In the genomic region with DNA sequence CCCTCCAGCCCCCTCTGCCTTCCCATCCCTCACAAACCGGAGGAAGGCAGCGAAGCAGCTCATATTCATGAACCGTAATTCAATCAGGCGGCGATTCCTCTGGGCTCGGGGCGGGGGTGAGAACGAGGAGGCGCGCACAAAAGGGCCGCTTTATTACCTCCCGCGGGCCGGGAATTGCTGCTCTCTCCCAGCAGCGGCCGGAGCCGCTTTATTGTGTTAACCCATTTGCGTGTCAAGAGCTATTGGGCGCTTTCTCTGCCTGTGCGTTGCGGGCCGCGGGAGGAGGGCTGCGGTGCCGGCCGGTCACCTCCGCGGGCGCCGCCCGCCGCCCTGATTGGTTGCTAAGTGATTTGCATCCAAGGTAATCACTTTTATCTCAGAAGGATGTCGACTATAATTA, we compare ENCODE assay signal across 10 cellular contexts. TPM values are rescaled to one million over a fixed set of nuclear protein-coding genes. Genes with fewer than 3 reads are reported as not detected.
DNase-seq lines count a peak whose midpoint lies in the region; ATAC-seq and TF ChIP-seq lines count a peak whose summit lies in the region.
"Had no signal": no experiment of that assay in that cellular context is flagged by ENCODE, and none has a peak within 500 bp of the region (broad histone marks: within the 10 kb centered on the region; RNA-seq: fewer than 3 reads in every experiment).

No MANE protein-coding gene starts in this region.

- in situ Hi-C loops in G401 (cut with HindIII; ENCODE audit: low sequenced_read_pairs) = no loop called here

- peaks cover 70% of the 10 kb centered on the region for H3K4me1 Mint-ChIP-seq in neural crest cell

- H3K4me3 Mint-ChIP-seq in neural crest cell = peak overlapping the region; percentile 84
- H3K4me3 Mint-ChIP-seq: CD8-positive, alpha-beta T cell had no signal

- H3K27me3 Mint-ChIP-seq in neural crest cell (ENCODE audit: low read depth) = peaks cover 33% of the 10 kb centered on the region

- ATAC-seq in esophagus mucosa = no peak
- ATAC-seq: CD8-positive, alpha-beta T cell had no signal

- H3K36me3 Mint-ChIP-seq in neural crest cell (ENCODE audit: low read depth) = no peaks in the 10 kb centered on the region
- H3K36me3 Mint-ChIP-seq: CD8-positive, alpha-beta T cell had no signal

- no peak overlapping the region for H3K27ac Mint-ChIP-seq in neural crest cell (ENCODE audit: unreplicated experiment)
- H3K27ac Mint-ChIP-seq: CD8-positive, alpha-beta T cell had no signal

- peak overlapping the region; percentile 55 for H3K27ac ChIP-seq in ectodermal cell (ENCODE audit: insufficient read depth, low read depth, low read length, poor library complexity, severe bottlenecking)

- peak; percentile 25 for DNase-seq in G401 (ENCODE audit: low spot score)
- peak; percentile 41 for DNase-seq in NCI-H2081 treated with DMSO at 0.1 percent for 48 hours (lab: John Stamatoyannopoulos, UW)
- DNase-seq in neural crest cell (ENCODE audit: low read depth, low spot score) = peak; percentile 64
- no peak for DNase-seq in AG20443 (ENCODE audit: low spot score)
- no peak for DNase-seq in CD1c-positive myeloid dendritic cell (ENCODE audit: extremely low spot score)
- no peak for DNase-seq in central memory CD4-positive, alpha-beta T cell
- DNase-seq: CD8-positive, alpha-beta T cell; NCI-H1436 had no signal

- no peaks in the 10 kb centered on the region for H3K36me3 ChIP-seq in ectodermal cell (ENCODE audit: control insufficient read depth, insufficient read depth, low read length)

- H3K9me3 ChIP-seq in ectodermal cell (ENCODE audit: control insufficient read depth, low read length) = no peaks in the 10 kb centered on the region

- no peaks in the 10 kb centered on the region for H3K9me3 Mint-ChIP-seq in neural crest cell
- H3K9me3 Mint-ChIP-seq: CD8-positive, alpha-beta T cell had no signal

- TF ChIP-seq CTCF in neural crest cell (conservative IDR thresholded peaks at IDR 0.05) = no peak

- H3K27me3 ChIP-seq in ectodermal cell (ENCODE audit: control insufficient read depth, insufficient read depth, low read length, poor library complexity, severe bottlenecking) = peaks cover 55% of the 10 kb centered on the region

- peaks cover 65% of the 10 kb centered on the region for H3K4me1 ChIP-seq in ectodermal cell (ENCODE audit: control insufficient read depth, insufficient read depth, low read length)

- H3K4me3 ChIP-seq in ectodermal cell (ENCODE audit: insufficient read depth, low read depth, low read length) = peak overlapping the region; percentile 16

- 0 to 1% methylated on average over 32 to 33 of the region's 33 CpGs for WGBS in ectodermal cell, 2 experiments

RNA-seq across cellular contexts. Expression of a gene that starts 4.8 kb away (rescaled TPM):
- total RNA-seq in G401 (2014; rRNA removed; shearing (Covaris generic)) = 4.0 and 9.0 TPM in 2 replicates
- 4.7 TPM for polyA plus RNA-seq in ectodermal cell (2013, experiment 1 of 4)
- 6.2 TPM for polyA plus RNA-seq in ectodermal cell (2013, experiment 2 of 4)
- polyA plus RNA-seq in ectodermal cell (2013, experiment 3 of 4) = 5.6 TPM
- polyA plus RNA-seq in ectodermal cell (2013, experiment 4 of 4) = 5.8 TPM
- total RNA-seq in neural crest cell = 12.5 and 13.9 TPM in 2 replicates
- 5.4 TPM for total RNA-seq in esophagus mucosa

Comparison
In these comparisons a context has a peak if more than half of its experiments do, and no peak if none do; other contexts are left out.
1. DNase-seq: peak in G401 (single experiment), NCI-H2081 treated with DMSO at 0.1 percent for 48 hours (single experiment) and neural crest cell (single experiment); none in AG20443 (single experiment), CD1c-positive myeloid dendritic cell (single experiment) and central memory CD4-positive, alpha-beta T cell (single experiment).